19 cellular contexts compared by ENCODE assay signal in the genomic region with DNA sequence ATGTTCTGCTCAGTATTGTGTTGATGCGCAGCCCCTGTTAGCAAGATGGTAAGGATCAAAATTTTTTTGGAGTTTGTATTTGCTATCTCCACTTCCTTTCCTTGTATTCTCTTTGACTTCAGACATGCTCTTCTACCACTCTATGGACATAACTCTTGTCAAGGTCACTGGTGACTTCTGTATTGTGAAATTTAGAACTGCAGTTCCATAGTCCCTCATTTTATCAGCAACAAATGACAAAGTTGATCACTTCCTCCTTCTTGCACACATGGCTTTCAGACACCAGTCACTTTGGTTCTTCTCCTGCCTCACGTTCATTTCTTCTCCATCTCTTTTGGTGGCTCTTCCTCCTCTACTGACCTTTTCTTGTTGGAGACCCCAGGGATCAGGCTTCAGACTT. TPM values are rescaled to one million over a fixed set of nuclear protein-coding genes. Genes with fewer than 3 reads are reported as not detected.
DNase-seq lines count a peak whose midpoint lies in the region; ATAC-seq and FAIRE-seq lines count a peak whose summit lies in the region.
"Had no signal": no experiment of that assay in that cellular context is flagged by ENCODE, and none has a peak within 500 bp of the region (broad histone marks: within the 10 kb centered on the region; RNA-seq: fewer than 3 reads in every experiment).

No MANE protein-coding gene starts in this region.

- no peak for ATAC-seq in HG03159 (IDR thresholded peaks at IDR 0.05; ENCODE audit: unreplicated experiment)
- no peak for ATAC-seq in GM19351 (IDR thresholded peaks at IDR 0.05; ENCODE audit: unreplicated experiment)
- ATAC-seq: CD8-positive, alpha-beta T cell had no signal

- CTCF ChIA-PET in activated CD4-positive, alpha-beta T cell treated with anti-CD3 and anti-CD28 coated beads, Interleukin-2, amount 10 ng/mL, durations not matched to agents 7 days and 5 days (lab: Charles Lee) = no interaction called here
- CTCF ChIA-PET in activated CD4-positive, alpha-beta memory T cell treated with anti-CD3 and anti-CD28 coated beads, Interleukin-2, amount 10 ng/mL, durations not matched to agents 7 days and 5 days (lab: Charles Lee) = no interaction called here

- H3K9me3 ChIP-seq in small intestine (ENCODE audit: control insufficient read depth, low read depth) = no peaks in the 10 kb centered on the region
- H3K9me3 ChIP-seq: BLaER1 had no signal

- POLR2A ChIA-PET in activated CD4-positive, alpha-beta T cell treated with anti-CD3 and anti-CD28 coated beads, Interleukin-2, amount 10 ng/mL, durations not matched to agents 7 days and 5 days (lab: Charles Lee) = no interaction called here
- POLR2A ChIA-PET in activated CD4-positive, alpha-beta memory T cell treated with anti-CD3 and anti-CD28 coated beads, Interleukin-2, amount 10 ng/mL, durations not matched to agents 7 days and 5 days (lab: Charles Lee) = no interaction called here

- DNase-seq in activated CD4-positive, alpha-beta T cell treated with anti-CD3 and anti-CD28 coated beads, Interleukin-2, amount 10 ng/mL, durations not matched to agents 24 days and 14 days = peak; percentile 25
- no peak for DNase-seq in activated CD4-positive, alpha-beta T cell treated with anti-CD3 and anti-CD28 coated beads, Interleukin-2, amount 10 ng/mL, durations not matched to agents 7 days and 5 days
- DNase-seq in OCI-M1 (lab: John Stamatoyannopoulos, UW) (peak; percentile 71), small intestine (peak; percentile 79)
- DNase-seq in activated T-helper 2 cell treated with anti-CD3 and anti-CD28 coated beads, Interferon-gamma antibody, Interleukin-2, Interleukin-4, amounts not matched to agents 10 μg/mL and 5 μg/mL and 100 μg/mL, durations not matched to agents 14 hours and 24 hours and 36 hours (ENCODE audit: low spot score) = no peak
- no peak for DNase-seq in activated CD4-positive, alpha-beta memory T cell treated with anti-CD3 and anti-CD28 coated beads, Interleukin-2, amount 10 ng/mL, durations not matched to agents 7 days and 5 days
- DNase-seq: CD8-positive, alpha-beta T cell; DND-41; H7; NCI-H1092 treated with DMSO at 0.1 percent for 48 hours; NCI-H2081 treated with DMSO at 0.1 percent for 48 hours; NCI-H510A had no signal

- no peak for FAIRE-seq in small intestine (lab: Jason Lieb, UNC)
- FAIRE-seq: G401.6 had no signal

- H3K27ac ChIP-seq in small intestine (ENCODE audit: low read depth in 1 of 2, low read length in 1 of 2) = no peak overlapping the region
- H3K27ac ChIP-seq: BLaER1, RWPE1 had no signal

- no peaks in the 10 kb centered on the region for H3K27me3 ChIP-seq in small intestine (ENCODE audit: control insufficient read depth in 2 of 2, insufficient read depth in 2 of 2, low read length in 2 of 2)
- H3K27me3 ChIP-seq: BLaER1 had no signal

- WGBS in small intestine, 3 donors = 77 to 88% (median 84%) methylated on average over 2 of the region's 2 CpGs

- no peak overlapping the region for H3K27ac Mint-ChIP-seq in activated CD4-positive, alpha-beta T cell treated with anti-CD3 and anti-CD28 coated beads, Interleukin-2, amount 10 ng/mL, durations not matched to agents 24 days and 14 days
- no peak overlapping the region for H3K27ac Mint-ChIP-seq in activated CD4-positive, alpha-beta T cell treated with anti-CD3 and anti-CD28 coated beads, Interleukin-2, amount 10 ng/mL, durations not matched to agents 7 days and 5 days
- peak overlapping the region; percentile 19 for H3K27ac Mint-ChIP-seq in activated T-helper 2 cell treated with anti-CD3 and anti-CD28 coated beads, Interferon-gamma antibody, Interleukin-2, Interleukin-4, amounts not matched to agents 10 μg/mL and 5 μg/mL and 100 μg/mL, durations not matched to agents 14 hours and 24 hours and 36 hours
- no peak overlapping the region for H3K27ac Mint-ChIP-seq in activated CD4-positive, alpha-beta memory T cell treated with anti-CD3 and anti-CD28 coated beads, Interleukin-2, amount 10 ng/mL, durations not matched to agents 7 days and 5 days
- H3K27ac Mint-ChIP-seq: CD8-positive, alpha-beta T cell; IgD-negative memory B cell had no signal

- H3K4me1 ChIP-seq in small intestine (ENCODE audit: control insufficient read depth in 2 of 2, insufficient read depth in 1 of 2, low read depth in 1 of 2, low read length in 1 of 2) = peaks cover 3 to 7% of the 10 kb centered on the region in 2 donors

- H3K4me3 Mint-ChIP-seq in activated CD4-positive, alpha-beta T cell treated with anti-CD3 and anti-CD28 coated beads, Interleukin-2, amount 10 ng/mL, durations not matched to agents 24 days and 14 days = no peak overlapping the region
- H3K4me3 Mint-ChIP-seq in activated CD4-positive, alpha-beta T cell treated with anti-CD3 and anti-CD28 coated beads, Interleukin-2, amount 10 ng/mL, durations not matched to agents 7 days and 5 days = no peak overlapping the region
- no peak overlapping the region for H3K4me3 Mint-ChIP-seq in activated T-helper 2 cell treated with anti-CD3 and anti-CD28 coated beads, Interferon-gamma antibody, Interleukin-2, Interleukin-4, amounts not matched to agents 10 μg/mL and 5 μg/mL and 100 μg/mL, durations not matched to agents 14 hours and 24 hours and 36 hours (ENCODE audit: low read depth)
- no peak overlapping the region for H3K4me3 Mint-ChIP-seq in activated CD4-positive, alpha-beta memory T cell treated with anti-CD3 and anti-CD28 coated beads, Interleukin-2, amount 10 ng/mL, durations not matched to agents 7 days and 5 days
- H3K4me3 Mint-ChIP-seq: CD8-positive, alpha-beta T cell; IgD-negative memory B cell had no signal

- H3K27me3 Mint-ChIP-seq in activated CD4-positive, alpha-beta T cell treated with anti-CD3 and anti-CD28 coated beads, Interleukin-2, amount 10 ng/mL, durations not matched to agents 24 days and 14 days = peaks cover 6% of the 10 kb centered on the region
- peaks cover 9% of the 10 kb centered on the region for H3K27me3 Mint-ChIP-seq in activated CD4-positive, alpha-beta T cell treated with anti-CD3 and anti-CD28 coated beads, Interleukin-2, amount 10 ng/mL, durations not matched to agents 7 days and 5 days
- no peaks in the 10 kb centered on the region for H3K27me3 Mint-ChIP-seq in activated T-helper 2 cell treated with anti-CD3 and anti-CD28 coated beads, Interferon-gamma antibody, Interleukin-2, Interleukin-4, amounts not matched to agents 10 μg/mL and 5 μg/mL and 100 μg/mL, durations not matched to agents 14 hours and 24 hours and 36 hours (ENCODE audit: low read depth)
- peaks cover 4% of the 10 kb centered on the region for H3K27me3 Mint-ChIP-seq in activated CD4-positive, alpha-beta memory T cell treated with anti-CD3 and anti-CD28 coated beads, Interleukin-2, amount 10 ng/mL, durations not matched to agents 7 days and 5 days

- no peaks in the 10 kb centered on the region for H3K9me3 Mint-ChIP-seq in activated CD4-positive, alpha-beta T cell treated with anti-CD3 and anti-CD28 coated beads, Interleukin-2, amount 10 ng/mL, durations not matched to agents 24 days and 14 days
- H3K9me3 Mint-ChIP-seq in activated CD4-positive, alpha-beta T cell treated with anti-CD3 and anti-CD28 coated beads, Interleukin-2, amount 10 ng/mL, durations not matched to agents 7 days and 5 days = no peaks in the 10 kb centered on the region
- H3K9me3 Mint-ChIP-seq in activated T-helper 2 cell treated with anti-CD3 and anti-CD28 coated beads, Interferon-gamma antibody, Interleukin-2, Interleukin-4, amounts not matched to agents 10 μg/mL and 5 μg/mL and 100 μg/mL, durations not matched to agents 14 hours and 24 hours and 36 hours = no peaks in the 10 kb centered on the region
- H3K9me3 Mint-ChIP-seq in activated CD4-positive, alpha-beta memory T cell treated with anti-CD3 and anti-CD28 coated beads, Interleukin-2, amount 10 ng/mL, durations not matched to agents 7 days and 5 days = no peaks in the 10 kb centered on the region
- H3K9me3 Mint-ChIP-seq: CD8-positive, alpha-beta T cell had no signal

- intact Hi-C loops in activated CD4-positive, alpha-beta T cell treated with anti-CD3 and anti-CD28 coated beads, Interleukin-2, amount 10 ng/mL, durations not matched to agents 24 days and 14 days (cut with micrococcal nuclease) = no loop called here
- intact Hi-C loops in activated T-helper 2 cell treated with anti-CD3 and anti-CD28 coated beads, Interferon-gamma antibody, Interleukin-2, Interleukin-4, amounts not matched to agents 10 μg/mL and 5 μg/mL and 100 μg/mL, durations not matched to agents 14 hours and 24 hours and 36 hours (cut with micrococcal nuclease) = no loop called here

- peaks cover 7% of the 10 kb centered on the region for H3K4me1 Mint-ChIP-seq in activated CD4-positive, alpha-beta T cell treated with anti-CD3 and anti-CD28 coated beads, Interleukin-2, amount 10 ng/mL, durations not matched to agents 24 days and 14 days
- H3K4me1 Mint-ChIP-seq in activated CD4-positive, alpha-beta T cell treated with anti-CD3 and anti-CD28 coated beads, Interleukin-2, amount 10 ng/mL, durations not matched to agents 7 days and 5 days = no peaks in the 10 kb centered on the region
- H3K4me1 Mint-ChIP-seq in activated T-helper 2 cell treated with anti-CD3 and anti-CD28 coated beads, Interferon-gamma antibody, Interleukin-2, Interleukin-4, amounts not matched to agents 10 μg/mL and 5 μg/mL and 100 μg/mL, durations not matched to agents 14 hours and 24 hours and 36 hours (ENCODE audit: low read depth) = peaks cover 35% of the 10 kb centered on the region
- peaks cover 4% of the 10 kb centered on the region for H3K4me1 Mint-ChIP-seq in activated CD4-positive, alpha-beta memory T cell treated with anti-CD3 and anti-CD28 coated beads, Interleukin-2, amount 10 ng/mL, durations not matched to agents 7 days and 5 days

- no peaks in the 10 kb centered on the region for H3K36me3 Mint-ChIP-seq in activated CD4-positive, alpha-beta T cell treated with anti-CD3 and anti-CD28 coated beads, Interleukin-2, amount 10 ng/mL, durations not matched to agents 24 days and 14 days (ENCODE audit: low read depth)
- no peaks in the 10 kb centered on the region for H3K36me3 Mint-ChIP-seq in activated CD4-positive, alpha-beta T cell treated with anti-CD3 and anti-CD28 coated beads, Interleukin-2, amount 10 ng/mL, durations not matched to agents 7 days and 5 days (ENCODE audit: low read depth)
- no peaks in the 10 kb centered on the region for H3K36me3 Mint-ChIP-seq in activated T-helper 2 cell treated with anti-CD3 and anti-CD28 coated beads, Interferon-gamma antibody, Interleukin-2, Interleukin-4, amounts not matched to agents 10 μg/mL and 5 μg/mL and 100 μg/mL, durations not matched to agents 14 hours and 24 hours and 36 hours (ENCODE audit: low read depth)
- H3K36me3 Mint-ChIP-seq in activated CD4-positive, alpha-beta memory T cell treated with anti-CD3 and anti-CD28 coated beads, Interleukin-2, amount 10 ng/mL, durations not matched to agents 7 days and 5 days (ENCODE audit: low read depth) = no peaks in the 10 kb centered on the region

- H3K4me3 ChIP-seq in small intestine (ENCODE audit: low read depth in 1 of 2, low read length in 2 of 2) = no peak overlapping the region
- H3K4me3 ChIP-seq: BLaER1 had no signal

- H3K36me3 ChIP-seq in small intestine (ENCODE audit: control insufficient read depth in 2 of 2, insufficient read depth in 2 of 2, low read length in 2 of 2) = peaks cover 5 to 8% of the 10 kb centered on the region in 2 donors
- H3K36me3 ChIP-seq: BLaER1 had no signal

RNA-seq across cellular contexts. Expression of a gene that starts 21.1 kb away (rescaled TPM):
- 46.1 and 48.2 TPM in 2 replicates for total RNA-seq in activated CD4-positive, alpha-beta T cell treated with anti-CD3 and anti-CD28 coated beads, Interleukin-2, amount 10 ng/mL, durations not matched to agents 24 days and 14 days
- 10 to 100 TPM; 44.9 to 46.1 TPM for total RNA-seq in activated CD4-positive, alpha-beta T cell treated with anti-CD3 and anti-CD28 coated beads, Interleukin-2, amount 10 ng/mL, durations not matched to agents 7 days and 5 days
- 48.9 and 54.0 TPM in 2 replicates for total RNA-seq in activated T-helper 2 cell treated with anti-CD3 and anti-CD28 coated beads, Interferon-gamma antibody, Interleukin-2, Interleukin-4, amounts not matched to agents 10 μg/mL and 5 μg/mL and 100 μg/mL, durations not matched to agents 14 hours and 24 hours and 36 hours
- polyA plus RNA-seq in small intestine = 10 to 100 TPM; 26.4 to 74.2 (median 36.5) TPM
- total RNA-seq in activated CD4-positive, alpha-beta memory T cell treated with anti-CD3 and anti-CD28 coated beads, Interleukin-2, amount 10 ng/mL, durations not matched to agents 7 days and 5 days = 10 to 100 TPM; 49.1 to 50.7 TPM

RNA-seq across cellular contexts. Expression of a gene that starts 21.2 kb away (rescaled TPM):
- 8.2 and 9.2 TPM in 2 replicates for total RNA-seq in activated CD4-positive, alpha-beta T cell treated with anti-CD3 and anti-CD28 coated beads, Interleukin-2, amount 10 ng/mL, durations not matched to agents 24 days and 14 days
- total RNA-seq in activated CD4-positive, alpha-beta T cell treated with anti-CD3 and anti-CD28 coated beads, Interleukin-2, amount 10 ng/mL, durations not matched to agents 7 days and 5 days = 1 to 10 TPM; 5.5 to 6.2 TPM
- total RNA-seq in activated T-helper 2 cell treated with anti-CD3 and anti-CD28 coated beads, Interferon-gamma antibody, Interleukin-2, Interleukin-4, amounts not matched to agents 10 μg/mL and 5 μg/mL and 100 μg/mL, durations not matched to agents 14 hours and 24 hours and 36 hours = 7.4 and 7.6 TPM in 2 replicates
- 1 to 10 TPM; 2.3 to 4.5 (median 3.2) TPM for polyA plus RNA-seq in small intestine
- 1 to 10 TPM; 4.7 to 6.6 TPM for total RNA-seq in activated CD4-positive, alpha-beta memory T cell treated with anti-CD3 and anti-CD28 coated beads, Interleukin-2, amount 10 ng/mL, durations not matched to agents 7 days and 5 days

RNA-seq across cellular contexts. Expression of a gene that starts 46.7 kb away (rescaled TPM):
- 0.45 and 0.56 TPM in 2 replicates for total RNA-seq in activated CD4-positive, alpha-beta T cell treated with anti-CD3 and anti-CD28 coated beads, Interleukin-2, amount 10 ng/mL, durations not matched to agents 24 days and 14 days
- under 1 TPM; 0.22 to 0.50 TPM for total RNA-seq in activated CD4-positive, alpha-beta T cell treated with anti-CD3 and anti-CD28 coated beads, Interleukin-2, amount 10 ng/mL, durations not matched to agents 7 days and 5 days
- total RNA-seq in activated T-helper 2 cell treated with anti-CD3 and anti-CD28 coated beads, Interferon-gamma antibody, Interleukin-2, Interleukin-4, amounts not matched to agents 10 μg/mL and 5 μg/mL and 100 μg/mL, durations not matched to agents 14 hours and 24 hours and 36 hours = 0.80 and 1.2 TPM in 2 replicates
- 100 to 1,000 TPM in 1 of 3 donors, 10 to 100 TPM in 2; 57.2 to 118 (median 78.1) TPM for polyA plus RNA-seq in small intestine
- total RNA-seq in activated CD4-positive, alpha-beta memory T cell treated with anti-CD3 and anti-CD28 coated beads, Interleukin-2, amount 10 ng/mL, durations not matched to agents 7 days and 5 days = under 1 TPM; 0.83 to 0.86 TPM
- total RNA-seq: CD8-positive, alpha-beta T cell; OCI-LY7 had no signal
- polyA plus RNA-seq: IgD-negative memory B cell had no signal

Comparison
In these comparisons a context has a peak if more than half of its experiments do, and no peak if none do; other contexts are left out.
1. DNase-seq: peak in activated CD4-positive, alpha-beta T cell treated with anti-CD3 and anti-CD28 coated beads, Interleukin-2, amount 10 ng/mL, durations not matched to agents 24 days and 14 days (single experiment), OCI-M1 (single experiment) and small intestine (single experiment); none in activated CD4-positive, alpha-beta T cell treated with anti-CD3 and anti-CD28 coated beads, Interleukin-2, amount 10 ng/mL, durations not matched to agents 7 days and 5 days (single experiment), activated T-helper 2 cell treated with anti-CD3 and anti-CD28 coated beads, Interferon-gamma antibody, Interleukin-2, Interleukin-4, amounts not matched to agents 10 μg/mL and 5 μg/mL and 100 μg/mL, durations not matched to agents 14 hours and 24 hours and 36 hours (single experiment) and activated CD4-positive, alpha-beta memory T cell treated with anti-CD3 and anti-CD28 coated beads, Interleukin-2, amount 10 ng/mL, durations not matched to agents 7 days and 5 days (single experiment).